17 cellular contexts compared by ENCODE assay signal in genomic region chr4:25442863-25443307, GRCh38.
DNase-seq lines count a peak whose midpoint lies in the region; ATAC-seq and TF ChIP-seq lines count a peak whose summit lies in the region.
"Had no signal": no experiment of that assay in that cellular context is flagged by ENCODE, and none has a peak within 500 bp of the region (broad histone marks: within the 10 kb centered on the region; RNA-seq: fewer than 3 reads in every experiment).

No MANE protein-coding gene starts in this region.

- H3K4me1 Mint-ChIP-seq in activated naive CD4-positive, alpha-beta T cell treated with anti-CD3 and anti-CD28 coated beads for 36 hours (ENCODE audit: low read depth), result no peaks in the 10 kb centered on the region
- H3K4me1 Mint-ChIP-seq: CD8-positive, alpha-beta memory T cell had no signal

- TF ChIP-seq CTCF in upper lobe of right lung (IDR thresholded peaks at IDR 0.05), result no peak

- H3K36me3 ChIP-seq in upper lobe of right lung, result no peaks in the 10 kb centered on the region
- H3K36me3 ChIP-seq: BLaER1 had no signal

- peaks cover 2% of the 10 kb centered on the region for H3K9me3 Mint-ChIP-seq in activated naive CD4-positive, alpha-beta T cell treated with anti-CD3 and anti-CD28 coated beads for 36 hours
- peaks cover 0 to 2% of the 10 kb centered on the region in 2 donors for H3K9me3 Mint-ChIP-seq in activated naive CD4-positive, alpha-beta T cell treated with anti-CD3 and anti-CD28 coated beads, Interleukin-2, amount 50 U/mL, for 72 hours
- H3K9me3 Mint-ChIP-seq: H9 had no signal

- no peak for DNase-seq in activated naive CD4-positive, alpha-beta T cell treated with anti-CD3 and anti-CD28 coated beads for 36 hours
- DNase-seq in activated naive CD4-positive, alpha-beta T cell treated with anti-CD3 and anti-CD28 coated beads, Interleukin-2, amount 50 U/mL, for 72 hours (ENCODE audit: low spot score in 2 of 2), result no peak
- DNase-seq in kidney tubule cell (ENCODE audit: low spot score), result peak; percentile 20
- peak; percentile 57 for DNase-seq in mesenteric fat pad (ENCODE audit: low spot score)
- DNase-seq in upper lobe of right lung, result peak; percentile 70
- DNase-seq in activated CD8-positive, alpha-beta memory T cell treated with anti-CD3 and anti-CD28 coated beads, Interleukin-2, amount 50 U/mL, for 4 hours, result no peak
- DNase-seq in stimulated activated CD4-positive, alpha-beta T cell treated with anti-CD3 and anti-CD28 coated beads, Interleukin-12 subunit alpha, Interleukin-12 subunit beta, amount 100 ng/mL, for 4 hours, result no peak
- DNase-seq in NCI-H1694 treated with DMSO at 0.1 percent for 48 hours (lab: John Stamatoyannopoulos, UW), result no peak
- DNase-seq: 8988T; AML-193; Caco-2; CD8-positive, alpha-beta memory T cell; DND-41; GF-D8; GM23248; H9 had no signal

- H3K4me3 ChIP-seq in upper lobe of right lung, result no peak overlapping the region
- H3K4me3 ChIP-seq: BLaER1, GM23248 had no signal

- H3K27ac Mint-ChIP-seq in activated naive CD4-positive, alpha-beta T cell treated with anti-CD3 and anti-CD28 coated beads for 36 hours, result peak overlapping the region; percentile 43
- H3K27ac Mint-ChIP-seq in activated naive CD4-positive, alpha-beta T cell treated with anti-CD3 and anti-CD28 coated beads, Interleukin-2, amount 50 U/mL, for 72 hours, result no peak overlapping the region
- H3K27ac Mint-ChIP-seq: CD8-positive, alpha-beta memory T cell; H9 had no signal

- no peaks in the 10 kb centered on the region for H3K27me3 ChIP-seq in upper lobe of right lung
- H3K27me3 ChIP-seq: BLaER1 had no signal

- no peaks in the 10 kb centered on the region for H3K27me3 Mint-ChIP-seq in activated naive CD4-positive, alpha-beta T cell treated with anti-CD3 and anti-CD28 coated beads for 36 hours (ENCODE audit: low read depth)

- CTCF ChIA-PET in activated naive CD4-positive, alpha-beta T cell treated with anti-CD3 and anti-CD28 coated beads for 36 hours (lab: Charles Lee), result interaction anchor here (0.8 kb wide), 1 partner anchor 545 kb away, joined by 3 read pairs; no protein-coding TSS in a partner anchor

- no peak for ATAC-seq in activated naive CD4-positive, alpha-beta T cell treated with anti-CD3 and anti-CD28 coated beads, Interleukin-2, amount 50 U/mL, for 72 hours
- ATAC-seq in upper lobe of right lung, result peak; percentile 63

- H3K36me3 Mint-ChIP-seq in activated naive CD4-positive, alpha-beta T cell treated with anti-CD3 and anti-CD28 coated beads for 36 hours (ENCODE audit: low read depth), result no peaks in the 10 kb centered on the region
- peaks cover 0 to 4% of the 10 kb centered on the region in 2 donors for H3K36me3 Mint-ChIP-seq in activated naive CD4-positive, alpha-beta T cell treated with anti-CD3 and anti-CD28 coated beads, Interleukin-2, amount 50 U/mL, for 72 hours

- intact Hi-C loops in activated naive CD4-positive, alpha-beta T cell treated with anti-CD3 and anti-CD28 coated beads for 36 hours (cut with micrococcal nuclease), result loop anchor here (5.0 to 10.0 kb wide), 3 partner anchors 212 to 879 kb away; partner anchors contain the start of genes RBPJ and SLC34A2
- intact Hi-C loops in upper lobe of right lung (cut with DNase I), result no loop called here

- H3K27ac ChIP-seq in upper lobe of right lung, result peak overlapping the region; percentile 24
- H3K27ac ChIP-seq: BLaER1, GM23248 had no signal

- H3K4me1 ChIP-seq in upper lobe of right lung, result peaks cover 10% of the 10 kb centered on the region
- H3K4me1 ChIP-seq: BLaER1, Caco-2 had no signal

- no peaks in the 10 kb centered on the region for H3K9me3 ChIP-seq in upper lobe of right lung

- no peak overlapping the region for H3K4me3 Mint-ChIP-seq in activated naive CD4-positive, alpha-beta T cell treated with anti-CD3 and anti-CD28 coated beads for 36 hours
- H3K4me3 Mint-ChIP-seq: CD8-positive, alpha-beta memory T cell; H9 had no signal

Comparison
In these comparisons a context has a peak if more than half of its experiments do, and no peak if none do; other contexts are left out.
1. DNase-seq: peak in kidney tubule cell (single experiment), mesenteric fat pad (single experiment) and upper lobe of right lung (single experiment); none in activated naive CD4-positive, alpha-beta T cell treated with anti-CD3 and anti-CD28 coated beads for 36 hours (single experiment), activated naive CD4-positive, alpha-beta T cell treated with anti-CD3 and anti-CD28 coated beads, Interleukin-2, amount 50 U/mL, for 72 hours (0 of 2), activated CD8-positive, alpha-beta memory T cell treated with anti-CD3 and anti-CD28 coated beads, Interleukin-2, amount 50 U/mL, for 4 hours (single experiment), stimulated activated CD4-positive, alpha-beta T cell treated with anti-CD3 and anti-CD28 coated beads, Interleukin-12 subunit alpha, Interleukin-12 subunit beta, amount 100 ng/mL, for 4 hours (single experiment) and NCI-H1694 treated with DMSO at 0.1 percent for 48 hours (single experiment).